17 cellular contexts compared by ENCODE assay signal in genomic region chr1:41813220-41813619, GRCh38.
"Had no signal": no experiment of that assay in that cellular context is flagged by ENCODE, and none has a peak within 500 bp of the region (broad histone marks: within the 10 kb centered on the region; RNA-seq: fewer than 3 reads in every experiment).

No MANE protein-coding gene starts in this region.

- H3K9me3 ChIP-seq: adrenal gland, mucosa of descending colon, neutrophil, testis had no signal

- ATAC-seq: activated CD8-positive, alpha-beta T cell treated with anti-CD3 and anti-CD28 coated beads for 36 hours; activated T-cell treated with anti-CD3 and anti-CD28 coated beads, Interleukin-2, amount 50 U/mL, for 4 hours; naive thymus-derived CD4-positive, alpha-beta T cell; WTC11 had no signal

- H3K4me3 Mint-ChIP-seq: activated CD8-positive, alpha-beta T cell treated with anti-CD3 and anti-CD28 coated beads for 36 hours; activated naive CD4-positive, alpha-beta T cell treated with anti-CD3 and anti-CD28 coated beads, Interleukin-2, amount 50 U/mL, for 24 hours; activated T-cell treated with anti-CD3 and anti-CD28 coated beads, Interleukin-2, amount 50 U/mL, for 4 hours; central memory CD8-positive, alpha-beta T cell; naive thymus-derived CD4-positive, alpha-beta T cell; stimulated activated naive CD8-positive, alpha-beta T cell treated with anti-CD3 and anti-CD28 coated beads, Interleukin-15, Interleukin-2, amounts not matched to agents 100 ng/mL and 50 ng/mL, for 24 hours; WTC11 had no signal

- H3K4me3 ChIP-seq: adrenal gland, coronary artery, mucosa of descending colon, testis had no signal

- H3K36me3 Mint-ChIP-seq: activated naive CD4-positive, alpha-beta T cell treated with anti-CD3 and anti-CD28 coated beads, Interleukin-2, amount 50 U/mL, for 24 hours; naive thymus-derived CD4-positive, alpha-beta T cell; WTC11 had no signal

- H3K27me3 Mint-ChIP-seq: activated CD8-positive, alpha-beta T cell treated with anti-CD3 and anti-CD28 coated beads for 36 hours; activated naive CD4-positive, alpha-beta T cell treated with anti-CD3 and anti-CD28 coated beads, Interleukin-2, amount 50 U/mL, for 24 hours; central memory CD8-positive, alpha-beta T cell; naive thymus-derived CD4-positive, alpha-beta T cell; stimulated activated naive CD8-positive, alpha-beta T cell treated with anti-CD3 and anti-CD28 coated beads, Interleukin-15, Interleukin-2, amounts not matched to agents 100 ng/mL and 50 ng/mL, for 24 hours had no signal

- H3K9me3 Mint-ChIP-seq: activated CD8-positive, alpha-beta T cell treated with anti-CD3 and anti-CD28 coated beads for 36 hours; activated naive CD4-positive, alpha-beta T cell treated with anti-CD3 and anti-CD28 coated beads, Interleukin-2, amount 50 U/mL, for 24 hours; central memory CD8-positive, alpha-beta T cell; naive thymus-derived CD4-positive, alpha-beta T cell; stimulated activated naive CD8-positive, alpha-beta T cell treated with anti-CD3 and anti-CD28 coated beads, Interleukin-15, Interleukin-2, amounts not matched to agents 100 ng/mL and 50 ng/mL, for 24 hours; WTC11 had no signal

- DNase-seq: activated CD4-positive, alpha-beta T cell treated with anti-CD3 and anti-CD28 coated beads for 4 hours; activated CD8-positive, alpha-beta T cell treated with anti-CD3 and anti-CD28 coated beads for 36 hours; activated effector memory CD4-positive, alpha-beta T cell treated with anti-CD3 and anti-CD28 coated beads, Interleukin-2, amount 50 U/mL, for 16 hours; activated T-cell treated with anti-CD3 and anti-CD28 coated beads, Interleukin-2, amount 50 U/mL, for 4 hours; foreskin melanocyte; mucosa of descending colon; naive thymus-derived CD4-positive, alpha-beta T cell; testis had no signal

- H3K4me1 ChIP-seq: testis had no signal

- H3K27ac ChIP-seq: neutrophil, testis had no signal

- FAIRE-seq: TTC549, urothelium cell line had no signal

- H3K27me3 ChIP-seq: adrenal gland, neutrophil, testis had no signal

- H3K27ac Mint-ChIP-seq: activated CD8-positive, alpha-beta T cell treated with anti-CD3 and anti-CD28 coated beads for 36 hours; activated naive CD4-positive, alpha-beta T cell treated with anti-CD3 and anti-CD28 coated beads, Interleukin-2, amount 50 U/mL, for 24 hours; naive thymus-derived CD4-positive, alpha-beta T cell; stimulated activated naive CD8-positive, alpha-beta T cell treated with anti-CD3 and anti-CD28 coated beads, Interleukin-15, Interleukin-2, amounts not matched to agents 100 ng/mL and 50 ng/mL, for 24 hours; WTC11 had no signal

- H3K36me3 ChIP-seq: adrenal gland, neutrophil had no signal
